In genomic region chr2:199273043-199273647, GRCh38 we compare ENCODE assay signal across 16 cellular contexts.
A peak's percentile ranks its signal among the peaks of the same experiment; 100 is the strongest.
DNase-seq lines count a peak whose midpoint lies in the region; ATAC-seq, FAIRE-seq and TF ChIP-seq lines count a peak whose summit lies in the region.
"Had no signal": no experiment of that assay in that cellular context is flagged by ENCODE, and none has a peak within 500 bp of the region (broad histone marks: within the 10 kb centered on the region; RNA-seq: fewer than 3 reads in every experiment).

No MANE protein-coding gene starts in this region.

- H3K4me1 Mint-ChIP-seq in glutamatergic neuron (ENCODE audit: low read depth, unreplicated experiment) = no peaks in the 10 kb centered on the region

- H3K27ac ChIP-seq in PC-9 = no peak overlapping the region
- H3K27ac ChIP-seq: heart left ventricle, lower lobe of right lung, prostate gland, RWPE1, WERI-Rb-1 had no signal

- no peaks in the 10 kb centered on the region for H3K27me3 ChIP-seq in PC-9 (ENCODE audit: insufficient read depth, low read depth)
- H3K27me3 ChIP-seq: heart left ventricle had no signal

- peaks cover 8% of the 10 kb centered on the region; the same call in 1 of the 2 replicates for H3F3A ChIP-seq in PC-9 (ENCODE audit: insufficient read depth, low read depth)

- ATAC-seq in HG03175 (IDR thresholded peaks at IDR 0.05; ENCODE audit: unreplicated experiment) = no peak
- ATAC-seq: HCT116, heart left ventricle, lower lobe of right lung had no signal

- H2AFZ ChIP-seq in PC-9 = no peak overlapping the region

- H3K27ac Mint-ChIP-seq in glutamatergic neuron (ENCODE audit: unreplicated experiment) = no peak overlapping the region
- H3K27ac Mint-ChIP-seq: activated T-cell treated with anti-CD3 and anti-CD28 coated beads, Interleukin-2, amount 50 U/mL, for 24 hours; CD4-positive, alpha-beta T cell had no signal

- no peak for FAIRE-seq in HTR-8/SVneo (lab: Jason Lieb, UNC)

- H3K79me2 ChIP-seq in PC-9 (ENCODE audit: low read depth) = no peaks in the 10 kb centered on the region

- H3K9me3 Mint-ChIP-seq in glutamatergic neuron (ENCODE audit: unreplicated experiment) = no peaks in the 10 kb centered on the region
- H3K9me3 Mint-ChIP-seq: activated T-cell treated with anti-CD3 and anti-CD28 coated beads, Interleukin-2, amount 50 U/mL, for 24 hours; CD4-positive, alpha-beta T cell had no signal

- no peaks in the 10 kb centered on the region for H3K9me2 ChIP-seq in PC-9 (ENCODE audit: insufficient read depth)

- H3K36me3 ChIP-seq in PC-9 (ENCODE audit: low read depth) = no peaks in the 10 kb centered on the region
- H3K36me3 ChIP-seq: heart left ventricle, lower lobe of right lung, prostate gland had no signal

- TF ChIP-seq CTCF in PC-9 (conservative IDR thresholded peaks at IDR 0.05) (no peak), glutamatergic neuron (IDR thresholded peaks at IDR 0.05; ENCODE audit: partially characterized antibody, unreplicated experiment) (no peak)

- DNase-seq in AG08396 (ENCODE audit: low spot score) = peak; percentile 16
- peak; percentile 54 for DNase-seq in HT1080 (ENCODE audit: low read depth)
- DNase-seq in PC-9 = no peak
- DNase-seq in fibroblast of peridontal ligament (ENCODE audit: extremely low read depth) = peak; percentile 98
- no peak for DNase-seq in glutamatergic neuron
- DNase-seq in HTR-8/SVneo (ENCODE audit: insufficient read length, low spot score) = no peak
- DNase-seq in posterior cingulate gyrus = no peak
- DNase-seq: activated T-cell treated with anti-CD3 and anti-CD28 coated beads, Interleukin-2, amount 50 U/mL, for 24 hours; CD4-positive, alpha-beta T cell; heart left ventricle; lower lobe of right lung; WERI-Rb-1 had no signal

- no TSS peak for BruUV-seq in PC-9 (replicated peaks; lab: Mats Ljungman, UMichigan)

- CTCF ChIA-PET in PC-9 (lab: Charles Lee) = no interaction called here

- POLR2A ChIA-PET in PC-9 (lab: Charles Lee; ENCODE audit: unreplicated experiment) = interaction anchor here (0.6 kb wide), 1 partner anchor 468 kb away, joined by 5 read pairs; no protein-coding TSS in a partner anchor

- H3K9me3 ChIP-seq in PC-9 (ENCODE audit: insufficient read depth, low read depth) = no peaks in the 10 kb centered on the region
- H3K9me3 ChIP-seq: heart left ventricle, lower lobe of right lung, prostate gland had no signal

- H3K36me3 Mint-ChIP-seq in glutamatergic neuron (ENCODE audit: unreplicated experiment) = no peaks in the 10 kb centered on the region

- no peak overlapping the region for H3K4me3 Mint-ChIP-seq in glutamatergic neuron (ENCODE audit: unreplicated experiment)
- H3K4me3 Mint-ChIP-seq: activated T-cell treated with anti-CD3 and anti-CD28 coated beads, Interleukin-2, amount 50 U/mL, for 24 hours; CD4-positive, alpha-beta T cell had no signal

- no peaks in the 10 kb centered on the region for H4K20me1 ChIP-seq in PC-9 (ENCODE audit: insufficient read depth)

- peaks cover 17% of the 10 kb centered on the region for H3K4me1 ChIP-seq in PC-9 (replicated peaks; ENCODE audit: insufficient read depth)
- H3K4me1 ChIP-seq: heart left ventricle, lower lobe of right lung, prostate gland had no signal

- no peak overlapping the region for H3K4me3 ChIP-seq in PC-9
- H3K4me3 ChIP-seq: heart left ventricle, lower lobe of right lung, prostate gland had no signal

- intact Hi-C loops in PC-9 (cut with micrococcal nuclease; ENCODE audit: unreplicated experiment) = no loop called here
- intact Hi-C loops in posterior cingulate gyrus (cut with DNase I) = no loop called here

- H3K4me2 ChIP-seq in PC-9 = peak overlapping the region; percentile 26; the same call in 1 of the 2 replicates

- no peaks in the 10 kb centered on the region for H3K27me3 Mint-ChIP-seq in glutamatergic neuron (ENCODE audit: unreplicated experiment)
- H3K27me3 Mint-ChIP-seq: CD4-positive, alpha-beta T cell had no signal

Comparison
In these comparisons a context has a peak if more than half of its experiments do, and no peak if none do; other contexts are left out.
1. DNase-seq: peak in AG08396 (single experiment), HT1080 (single experiment) and fibroblast of peridontal ligament (single experiment); none in PC-9 (0 of 2), glutamatergic neuron (single experiment), HTR-8/SVneo (single experiment) and posterior cingulate gyrus (0 of 10).